17 cellular contexts compared by ENCODE assay signal in the genomic region with DNA sequence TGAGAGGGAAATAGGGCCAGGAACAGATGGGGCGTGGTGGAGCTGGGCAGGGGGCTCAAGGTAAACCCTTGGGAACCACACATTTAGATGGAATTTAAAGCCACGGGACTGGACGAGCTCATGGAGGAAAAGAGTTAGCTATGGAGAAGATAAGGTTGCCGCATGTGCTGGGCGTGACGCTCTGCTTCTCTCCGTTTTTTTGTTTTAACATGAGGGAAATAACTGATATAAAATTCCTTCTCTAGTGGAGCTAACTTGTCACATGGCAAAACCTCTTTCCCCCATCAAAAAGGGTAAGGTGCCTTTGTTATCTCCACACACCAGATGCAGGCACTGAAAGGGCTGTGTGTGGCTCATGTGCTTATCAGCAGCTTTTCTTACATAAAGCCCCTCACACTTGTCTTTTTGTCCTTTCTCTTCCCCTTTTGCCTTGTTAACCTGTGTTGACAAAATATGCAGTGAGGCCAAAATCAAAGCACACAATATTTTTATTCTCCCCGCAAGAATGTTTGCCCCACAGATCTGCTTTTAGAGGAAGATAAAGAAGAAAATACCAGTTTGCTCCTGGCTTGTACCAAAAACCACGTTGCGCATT.
"Had no signal": no experiment of that assay in that cellular context is flagged by ENCODE, and none has a peak within 500 bp of the region (broad histone marks: within the 10 kb centered on the region; RNA-seq: fewer than 3 reads in every experiment).

No MANE protein-coding gene starts in this region.

- H3K27ac Mint-ChIP-seq: activated CD4-positive, alpha-beta memory T cell treated with anti-CD3 and anti-CD28 coated beads, Interleukin-2, amount 10 ng/mL, durations not matched to agents 7 days and 5 days; activated CD4-positive, alpha-beta T cell treated with anti-CD3 and anti-CD28 coated beads, Interleukin-2, amount 10 ng/mL, durations not matched to agents 24 days and 14 days; activated naive CD8-positive, alpha-beta T cell treated with anti-CD3 and anti-CD28 coated beads, Interleukin-2, amount 50 U/mL, for 24 hours; activated T-cell treated with anti-CD3 and anti-CD28 coated beads, Interleukin-2, amount 50 U/mL, for 72 hours; brain; stimulated activated naive B cell treated with anti-CD40 and anti-IgM and Interleukin-4, amounts not matched to agents 10 μg/mL and 1 μg/mL and 100 μg/mL, for 72 hours had no signal

- H3K4me1 Mint-ChIP-seq: activated CD4-positive, alpha-beta T cell treated with anti-CD3 and anti-CD28 coated beads, Interleukin-2, amount 10 ng/mL, durations not matched to agents 24 days and 14 days; activated naive CD8-positive, alpha-beta T cell treated with anti-CD3 and anti-CD28 coated beads, Interleukin-2, amount 50 U/mL, for 24 hours; brain; stimulated activated naive B cell treated with anti-CD40 and anti-IgM and Interleukin-4, amounts not matched to agents 10 μg/mL and 1 μg/mL and 100 μg/mL, for 72 hours had no signal

- ATAC-seq: activated naive CD8-positive, alpha-beta T cell treated with anti-CD3 and anti-CD28 coated beads, Interleukin-2, amount 50 U/mL, for 24 hours; activated T-cell treated with anti-CD3 and anti-CD28 coated beads, Interleukin-2, amount 50 U/mL, for 72 hours had no signal

- H3K36me3 Mint-ChIP-seq: brain, mesothelial cell of epicardium had no signal

- H3K4me3 Mint-ChIP-seq: activated CD4-positive, alpha-beta memory T cell treated with anti-CD3 and anti-CD28 coated beads, Interleukin-2, amount 10 ng/mL, durations not matched to agents 7 days and 5 days; activated CD4-positive, alpha-beta T cell treated with anti-CD3 and anti-CD28 coated beads, Interleukin-2, amount 10 ng/mL, durations not matched to agents 24 days and 14 days; activated naive CD8-positive, alpha-beta T cell treated with anti-CD3 and anti-CD28 coated beads, Interleukin-2, amount 50 U/mL, for 24 hours; activated T-cell treated with anti-CD3 and anti-CD28 coated beads, Interleukin-2, amount 50 U/mL, for 72 hours; brain; mesothelial cell of epicardium; naive thymus-derived CD8-positive, alpha-beta T cell; stimulated activated naive B cell treated with anti-CD40 and anti-IgM and Interleukin-4, amounts not matched to agents 10 μg/mL and 1 μg/mL and 100 μg/mL, for 72 hours had no signal

- DNase-seq: activated CD4-positive, alpha-beta memory T cell treated with anti-CD3 and anti-CD28 coated beads, Interleukin-2, amount 10 ng/mL, durations not matched to agents 7 days and 5 days; activated CD4-positive, alpha-beta T cell treated with anti-CD3 and anti-CD28 coated beads, Interleukin-2, amount 10 ng/mL, durations not matched to agents 24 days and 14 days; activated effector memory CD4-positive, alpha-beta T cell treated with Interleukin-2 at 50 U/mL for 16 hours; activated naive CD4-positive, alpha-beta T cell treated with anti-CD3 and anti-CD28 coated beads, Interleukin-2, amount 50 U/mL, for 16 hours; anterior cingulate cortex; left ventricle myocardium inferior; ovary; stimulated activated CD4-positive, alpha-beta T cell treated with anti-CD3 and anti-CD28 coated beads, Interleukin-2, amount 100 ng/mL, for 48 hours; stimulated activated CD8-positive, alpha-beta memory T cell treated with anti-CD3 and anti-CD28 coated beads, Interleukin-4, amount 100 ng/mL, for 48 hours; stimulated activated naive B cell treated with anti-CD40 and anti-IgM and Interleukin-4, amounts not matched to agents 10 μg/mL and 1 μg/mL and 100 μg/mL, for 72 hours; T-helper 9 cell; uterus had no signal

- H3K27me3 Mint-ChIP-seq: activated CD4-positive, alpha-beta T cell treated with anti-CD3 and anti-CD28 coated beads, Interleukin-2, amount 10 ng/mL, durations not matched to agents 24 days and 14 days had no signal
